Comparison of ENCODE assay signal across 8 cellular contexts in the genomic region with DNA sequence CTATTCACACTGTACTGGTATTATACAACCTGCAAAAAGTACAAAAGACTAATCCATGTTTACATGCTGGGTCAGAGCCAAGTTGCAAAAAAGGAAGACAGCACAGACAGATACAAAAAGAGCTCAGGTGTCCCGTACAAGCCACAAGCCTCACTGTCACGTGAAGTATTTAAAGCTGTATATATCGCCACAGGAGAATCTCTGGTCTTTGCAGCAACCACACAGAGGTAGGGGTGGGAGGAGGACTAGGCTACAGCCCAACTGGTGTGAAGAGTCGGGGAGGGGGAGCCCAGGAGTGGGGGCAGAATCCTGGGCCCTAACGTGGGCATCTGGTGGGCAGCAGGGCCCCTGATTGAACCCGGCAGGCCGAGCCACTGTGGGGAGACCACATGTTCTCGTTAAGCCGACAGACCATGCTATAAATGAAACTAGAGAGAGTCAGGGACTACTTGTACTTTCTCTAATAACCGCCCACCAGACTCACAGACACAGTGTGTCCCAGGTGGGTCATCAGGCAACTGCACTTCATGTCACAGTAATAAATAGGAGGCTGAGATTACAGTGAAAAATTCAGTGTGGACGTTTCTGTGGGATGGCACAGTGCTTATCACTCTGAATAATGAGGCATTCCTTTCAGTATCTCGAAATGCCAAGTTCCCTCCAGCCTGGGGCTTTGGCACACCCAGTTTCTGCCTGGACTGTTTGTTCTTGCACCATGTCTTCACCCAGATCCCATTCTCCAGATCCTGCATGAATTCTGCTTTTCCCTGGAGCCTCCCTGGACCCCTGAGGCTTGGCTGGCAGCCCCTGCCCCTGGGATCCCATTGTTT.
A peak's percentile ranks its signal among the peaks of the same experiment; 100 is the strongest.
DNase-seq lines count a peak whose midpoint lies in the region; ATAC-seq and TF ChIP-seq lines count a peak whose summit lies in the region.
"Had no signal": no experiment of that assay in that cellular context is flagged by ENCODE, and none has a peak within 500 bp of the region (broad histone marks: within the 10 kb centered on the region; RNA-seq: fewer than 3 reads in every experiment).

No MANE protein-coding gene starts in this region.

- H3K4me1 ChIP-seq in RWPE2 (ENCODE audit: insufficient read depth, poor library complexity, severe bottlenecking) (peaks cover 15% of the 10 kb centered on the region), left ventricle myocardium inferior (peaks cover 44% of the 10 kb centered on the region), smooth muscle cell (ENCODE audit: low read depth) (no peaks in the 10 kb centered on the region)

- H3K4me3 ChIP-seq in RWPE2 (ENCODE audit: severe bottlenecking) (no peak overlapping the region), left ventricle myocardium inferior (peak overlapping the region; percentile 10), smooth muscle cell (no peak overlapping the region)

- ATAC-seq in HG02885 (IDR thresholded peaks at IDR 0.05; ENCODE audit: poor library complexity, unreplicated experiment): peak; percentile 65
- peak; percentile 80 for ATAC-seq in RWPE2 (ENCODE audit: low read depth)

- DNase-seq in RWPE2 (ENCODE audit: low spot score) (no peak), left ventricle myocardium inferior (no peak), smooth muscle cell (lab: John Stamatoyannopoulos, UW; ENCODE audit: unreplicated experiment) (no peak), NCI-H1436 (lab: John Stamatoyannopoulos, UW) (no peak), amygdala (lab: John Stamatoyannopoulos, UW) (no peak)
- no peak for DNase-seq in activated CD4-positive, alpha-beta T cell treated with anti-CD3 and anti-CD28 coated beads for 4 hours
- DNase-seq: DMS79 treated with DMSO at 0.1 percent for 48 hours had no signal

- H2AFZ ChIP-seq in smooth muscle cell (ENCODE audit: low read depth): peak overlapping the region; percentile 47

- no peaks in the 10 kb centered on the region for H3K79me2 ChIP-seq in smooth muscle cell (ENCODE audit: low read depth)

- H3K36me3 ChIP-seq in RWPE2 (ENCODE audit: low read depth) (no peaks in the 10 kb centered on the region), left ventricle myocardium inferior (no peaks in the 10 kb centered on the region), smooth muscle cell (ENCODE audit: low read depth) (no peaks in the 10 kb centered on the region)

- WGBS in smooth muscle cell (ENCODE audit: low lambda C conversion rate): 48% methylated on average over 12 of the region's 12 CpGs

- no peak for TF ChIP-seq CTCF in RWPE2 (IDR thresholded peaks at IDR 0.05; ENCODE audit: poor library complexity, severe bottlenecking)
- TF ChIP-seq CTCF in left ventricle myocardium inferior (IDR thresholded peaks at IDR 0.05; ENCODE audit: borderline replicate concordance): peak; percentile 23
- TF ChIP-seq CTCF in smooth muscle cell (IDR thresholded peaks at IDR 0.05; ENCODE audit: borderline replicate concordance, insufficient read depth, poor library complexity, severe bottlenecking): no peak

- peak overlapping the region; percentile 51 for H3K4me2 ChIP-seq in smooth muscle cell

- no peak overlapping the region for H3K27ac ChIP-seq in RWPE2 (ENCODE audit: poor library complexity, severe bottlenecking)
- peak overlapping the region; percentile 88 for H3K27ac ChIP-seq in left ventricle myocardium inferior (replicated peaks)
- no peak overlapping the region for H3K27ac ChIP-seq in smooth muscle cell (ENCODE audit: low read depth)

- no peaks in the 10 kb centered on the region for H3F3A ChIP-seq in smooth muscle cell (ENCODE audit: low read depth)

- no peaks in the 10 kb centered on the region for H3K9me3 ChIP-seq in RWPE2 (ENCODE audit: severe bottlenecking)
- peaks cover 5% of the 10 kb centered on the region for H3K9me3 ChIP-seq in left ventricle myocardium inferior (replicated peaks)
- no peaks in the 10 kb centered on the region for H3K9me3 ChIP-seq in smooth muscle cell (replicated peaks; ENCODE audit: low read depth)

- no peaks in the 10 kb centered on the region for H4K20me1 ChIP-seq in smooth muscle cell (ENCODE audit: low read depth)

- H3K27me3 ChIP-seq in RWPE2 (ENCODE audit: insufficient read depth, poor library complexity, severe bottlenecking) (no peaks in the 10 kb centered on the region), left ventricle myocardium inferior (ENCODE audit: low read depth) (no peaks in the 10 kb centered on the region), smooth muscle cell (ENCODE audit: low read depth) (no peaks in the 10 kb centered on the region)

- intact Hi-C loops in left ventricle myocardium inferior (cut with micrococcal nuclease): no loop called here

- no peak overlapping the region for H3K9ac ChIP-seq in smooth muscle cell (ENCODE audit: low read depth)
